Comparison of ENCODE assay signal across 22 cellular contexts in the genomic region with DNA sequence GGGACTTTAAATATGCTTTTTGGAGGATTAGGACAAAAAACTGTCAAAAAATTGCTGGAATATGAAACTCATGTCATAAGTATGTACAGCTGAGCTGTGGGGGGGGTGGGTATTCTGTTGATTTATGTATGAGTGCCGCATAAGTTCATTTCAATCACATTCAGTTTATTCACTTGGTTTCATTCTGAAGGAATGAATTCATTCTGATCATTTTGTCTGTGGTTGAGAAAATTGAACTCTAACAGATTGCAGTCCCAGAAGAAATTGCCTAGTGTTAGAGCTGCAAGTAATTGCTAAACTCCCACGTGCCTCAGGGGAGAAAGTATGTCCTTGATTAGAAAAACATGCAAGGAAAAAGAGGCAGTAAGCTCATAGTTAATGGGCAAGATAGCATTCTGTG.
A peak's percentile ranks its signal among the peaks of the same experiment; 100 is the strongest.
DNase-seq lines count a peak whose midpoint lies in the region; ATAC-seq and TF ChIP-seq lines count a peak whose summit lies in the region.
"Had no signal": no experiment of that assay in that cellular context is flagged by ENCODE, and none has a peak within 500 bp of the region (broad histone marks: within the 10 kb centered on the region; RNA-seq: fewer than 3 reads in every experiment).

No MANE protein-coding gene starts in this region.

- TF ChIP-seq POLR2A in stomach (IDR thresholded peaks at IDR 0.05): no peak

- CTCF ChIA-PET in A673 (lab: Charles Lee): no interaction called here

- intact Hi-C loops in A673 (cut with micrococcal nuclease; ENCODE audit: unreplicated experiment): no loop called here
- intact Hi-C loops in stomach (cut with DNase I; ENCODE audit: low total_unique reads): no loop called here

- WGBS in stomach, 5 donors: 48 to 61% (median 53%) methylated on average over 2 of the region's 2 CpGs

- H3K4me1 ChIP-seq in A673 (ENCODE audit: insufficient read depth, low read length, poor library complexity, severe bottlenecking) (peaks cover 10% of the 10 kb centered on the region), stomach (no peaks in the 10 kb centered on the region)
- H3K4me1 ChIP-seq: upper lobe of left lung had no signal

- no peak for TF ChIP-seq EP300 in stomach (IDR thresholded peaks at IDR 0.05)

- no peak overlapping the region for H3K4me3 ChIP-seq in A673 (ENCODE audit: low read depth, low read length, poor library complexity, severe bottlenecking)
- H3K4me3 ChIP-seq in cardiac fibroblast (replicated peaks in 1 of 2; ENCODE audit: low read depth in 2 of 2, low read length in 2 of 2): no peak overlapping the region
- no peak overlapping the region for H3K4me3 ChIP-seq in stomach
- H3K4me3 ChIP-seq: upper lobe of left lung had no signal

- H3K27me3 ChIP-seq in A673 (replicated peaks; ENCODE audit: insufficient read depth, low read depth, low read length, poor library complexity) (no peaks in the 10 kb centered on the region), stomach (no peaks in the 10 kb centered on the region)
- H3K27me3 ChIP-seq: upper lobe of left lung had no signal

- BruUV-seq in A673 (replicated peaks; lab: Mats Ljungman, UMichigan): no TSS peak

- POLR2A ChIA-PET in A673 (lab: Charles Lee; ENCODE audit: low non-redundant PET): interaction anchor here (0.5 kb wide), 1 partner anchor 16 kb away, joined by 3 read pairs; no protein-coding TSS in a partner anchor

- H3K27ac ChIP-seq in A673 (ENCODE audit: low read depth, low read length, poor library complexity, severe bottlenecking): no peak overlapping the region
- no peak overlapping the region for H3K27ac ChIP-seq in stomach
- H3K27ac ChIP-seq in substantia nigra (ENCODE audit: low read depth, low read length, poor library complexity, severe bottlenecking): no peak overlapping the region
- H3K27ac ChIP-seq: 22Rv1, upper lobe of left lung had no signal

- H3K9me3 ChIP-seq in A673 (ENCODE audit: low read depth, low read length, poor library complexity, severe bottlenecking) (no peaks in the 10 kb centered on the region), stomach (no peaks in the 10 kb centered on the region)
- H3K9me3 ChIP-seq: upper lobe of left lung had no signal

- no peak for ATAC-seq in HG02970 (IDR thresholded peaks at IDR 0.05; ENCODE audit: low FRiP score, unreplicated experiment)
- ATAC-seq: left lobe of liver; stimulated activated effector memory CD8-positive, alpha-beta T cell treated with anti-CD3 and anti-CD28 coated beads, Interleukin-12 subunit alpha, Interleukin-12 subunit beta, amount 100 ng/mL, for 72 hours had no signal

- H3K36me3 ChIP-seq in A673 (ENCODE audit: insufficient read depth, low read length, poor library complexity, severe bottlenecking): no peaks in the 10 kb centered on the region
- no peaks in the 10 kb centered on the region for H3K36me3 ChIP-seq in stomach
- H3K36me3 ChIP-seq: upper lobe of left lung had no signal

- TF ChIP-seq CTCF in A673 (conservative IDR thresholded peaks at IDR 0.05; ENCODE audit: low read depth, low read length) (no peak), cardiac fibroblast (IDR thresholded peaks at IDR 0.05; ENCODE audit: low read depth, low read length) (no peak), stomach (IDR thresholded peaks at IDR 0.05) (no peak)

- DNase-seq in A673 (ENCODE audit: low spot score): peak; percentile 76
- DNase-seq in HS-27A (ENCODE audit: low read depth): peak; percentile 51
- peak; percentile 67 to 69 for DNase-seq in cardiac fibroblast (ENCODE audit: low read depth in 2 of 2)
- peak; percentile 63 for DNase-seq in left kidney (ENCODE audit: low read depth, low spot score)
- no peak for DNase-seq in stomach
- no peak for DNase-seq in hippocampal formation (lab: John Stamatoyannopoulos, UW)
- DNase-seq in substantia nigra (lab: John Stamatoyannopoulos, UW): no peak
- DNase-seq: activated CD4-positive, alpha-beta T cell treated with anti-CD3 and anti-CD28 coated beads, Interleukin-2, amount 10 ng/mL, durations not matched to agents 7 days and 5 days; activated naive CD4-positive, alpha-beta T cell treated with anti-CD3 and anti-CD28 coated beads for 36 hours; CD4-positive, alpha-beta T cell; DMS79 treated with DMSO at 0.1 percent for 48 hours; erythroblast; NCI-H1105; NCI-H2107; NCI-H774; posterior cingulate gyrus; stimulated activated CD4-positive, alpha-beta T cell treated with anti-CD3 and anti-CD28 coated beads, Interleukin-12 subunit alpha, Interleukin-12 subunit beta, amount 100 ng/mL, for 4 hours; upper lobe of left lung had no signal

Comparison
In these comparisons a context has a peak if more than half of its experiments do, and no peak if none do; other contexts are left out.
1. DNase-seq: peak in A673 (single experiment), HS-27A (single experiment), cardiac fibroblast (2 of 2) and left kidney (single experiment); none in stomach (single experiment), hippocampal formation (0 of 2) and substantia nigra (0 of 49).